Comparison of ENCODE assay signal across 22 cellular contexts in the genomic region with DNA sequence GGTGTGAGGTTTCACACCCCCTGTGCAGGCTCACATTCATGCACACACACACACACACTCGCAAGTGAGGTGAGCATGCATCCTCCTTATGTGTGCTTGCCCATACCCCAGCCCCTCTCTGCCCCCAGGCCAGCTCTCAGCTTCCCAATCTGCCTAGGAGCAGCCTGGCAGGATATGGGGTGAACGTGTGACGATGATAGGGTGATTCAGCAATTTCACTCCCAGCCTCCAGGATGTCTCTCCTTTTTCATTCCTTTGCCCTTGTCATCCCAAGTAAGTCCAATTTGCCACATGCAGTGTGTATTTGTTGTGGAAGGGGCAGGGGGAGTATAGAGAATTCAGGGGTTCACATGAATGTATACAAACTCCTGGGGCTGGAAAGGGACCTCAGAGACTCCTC. TPM values are rescaled to one million over a fixed set of nuclear protein-coding genes. Genes with fewer than 3 reads are reported as not detected.
A peak's percentile ranks its signal among the peaks of the same experiment; 100 is the strongest.
DNase-seq lines count a peak whose midpoint lies in the region; ATAC-seq, FAIRE-seq and TF ChIP-seq lines count a peak whose summit lies in the region.
"Had no signal": no experiment of that assay in that cellular context is flagged by ENCODE, and none has a peak within 500 bp of the region (broad histone marks: within the 10 kb centered on the region; RNA-seq: fewer than 3 reads in every experiment).

No MANE protein-coding gene starts in this region.

- H2AFZ ChIP-seq in astrocyte (ENCODE audit: low read depth, low read length): no peak overlapping the region
- H2AFZ ChIP-seq in H1 (ENCODE audit: low read length): no peak overlapping the region

- DNase-seq in A549 (ENCODE audit: low read depth in 1 of 2, low spot score in 1 of 2) (no peak), astrocyte (ENCODE audit: low read depth) (no peak), H1 (ENCODE audit: low read depth in 1 of 2, low spot score in 2 of 2) (no peak), DMS153 treated with DMSO at 0.1 percent for 48 hours (lab: John Stamatoyannopoulos, UW; ENCODE audit: unreplicated experiment) (no peak), left lobe of liver (ENCODE audit: low spot score) (no peak)
- DNase-seq: ACHN; BE2C; C1 segment of cervical spinal cord; CD4-positive, alpha-beta memory T cell; CD4-positive, CD25-positive, alpha-beta regulatory T cell; CD8-positive, alpha-beta memory T cell; COR-L47; DMS 273 treated with DMSO at 0.1 percent for 48 hours; DMS153; DMS79 treated with DMSO at 0.1 percent for 48 hours; GF-D8 had no signal

- H4K5ac ChIP-seq in H1 (ENCODE audit: insufficient read length, low read depth, low read length): no peak overlapping the region

- H3K4me3 Mint-ChIP-seq in astrocyte (ENCODE audit: unreplicated experiment): no peak overlapping the region
- H3K4me3 Mint-ChIP-seq: CD14-positive monocyte; CD4-positive, alpha-beta memory T cell; CD4-positive, CD25-positive, alpha-beta regulatory T cell; CD8-positive, alpha-beta memory T cell had no signal

- TF ChIP-seq POLR2A in A549 (IDR thresholded peaks at IDR 0.05; ENCODE audit: low read length) (no peak), H1 (IDR thresholded peaks at IDR 0.05; ENCODE audit: control extremely low read depth in 1 of 2, low read depth in 2 of 2, low read length in 2 of 2) (no peak)

- no peak overlapping the region for H2BK5ac ChIP-seq in H1 (ENCODE audit: low read depth, low read length)

- H4K20me1 ChIP-seq in astrocyte (ENCODE audit: insufficient read depth, low read length) (no peaks in the 10 kb centered on the region), H1 (replicated peaks in 1 of 2; ENCODE audit: control insufficient read depth in 1 of 2, insufficient read depth in 2 of 2, low read length in 2 of 2) (peaks cover 0 to 3% of the 10 kb centered on the region in 2 experiments)
- H4K20me1 ChIP-seq: BLaER1 had no signal

- no peaks in the 10 kb centered on the region for H3K9me3 ChIP-seq in A549
- no peaks in the 10 kb centered on the region for H3K9me3 ChIP-seq in astrocyte (ENCODE audit: insufficient read depth, low read depth, low read length)
- H3K9me3 ChIP-seq in H1 (ENCODE audit: insufficient read depth in 2 of 2, low read depth in 1 of 2, low read length in 1 of 2): no peaks in the 10 kb centered on the region
- H3K9me3 ChIP-seq: BE2C, BLaER1 had no signal

- CTCF ChIA-PET in A549 (lab: Yijun Ruan, JAX) (no interaction called here), H1 (lab: Charles Lee; ENCODE audit: partially characterized antibody) (no interaction called here)

- H3K27ac Mint-ChIP-seq in astrocyte (ENCODE audit: unreplicated experiment): no peak overlapping the region
- H3K27ac Mint-ChIP-seq: CD14-positive monocyte; CD4-positive, alpha-beta memory T cell; CD4-positive, CD25-positive, alpha-beta regulatory T cell; CD8-positive, alpha-beta memory T cell had no signal

- peaks cover 1% of the 10 kb centered on the region for H3K9me3 Mint-ChIP-seq in astrocyte (ENCODE audit: unreplicated experiment)
- H3K9me3 Mint-ChIP-seq: CD4-positive, alpha-beta memory T cell had no signal

- no peak overlapping the region for H3K56ac ChIP-seq in H1 (replicated peaks; ENCODE audit: insufficient read length, low read depth, low read length)

- no peak overlapping the region for H2BK120ac ChIP-seq in H1 (replicated peaks; ENCODE audit: low read depth, low read length)

- H3K27me3 Mint-ChIP-seq in astrocyte (ENCODE audit: low read depth, unreplicated experiment): peaks cover 2% of the 10 kb centered on the region
- H3K27me3 Mint-ChIP-seq: CD4-positive, CD25-positive, alpha-beta regulatory T cell had no signal

- no peak overlapping the region for H4K8ac ChIP-seq in H1 (ENCODE audit: extremely low read depth, insufficient read depth, low read length)

- no peaks in the 10 kb centered on the region for H3K36me3 Mint-ChIP-seq in astrocyte (ENCODE audit: low read depth, unreplicated experiment)
- H3K36me3 Mint-ChIP-seq: CD14-positive monocyte; CD4-positive, alpha-beta memory T cell; CD4-positive, CD25-positive, alpha-beta regulatory T cell; CD8-positive, alpha-beta memory T cell had no signal

- no peaks in the 10 kb centered on the region for H3K79me1 ChIP-seq in H1 (ENCODE audit: low read depth, low read length)

- H2BK12ac ChIP-seq in H1 (ENCODE audit: low read depth, low read length): no peak overlapping the region

- H3K14ac ChIP-seq in H1 (ENCODE audit: insufficient read length): no peak overlapping the region

- peak; percentile 68 for FAIRE-seq in A549 (lab: Jason Lieb, UNC)
- peak; percentile 56 for FAIRE-seq in astrocyte (lab: Jason Lieb, UNC)
- FAIRE-seq in H1 (lab: Jason Lieb, UNC): no peak
- FAIRE-seq: G401.6, GM12891, GM19239 had no signal

- no peaks in the 10 kb centered on the region for H3K27me3 ChIP-seq in astrocyte (ENCODE audit: insufficient read depth, low read length)
- H3K27me3 ChIP-seq in H1 (replicated peaks in 1 of 4; ENCODE audit: control insufficient read depth in 3 of 4, extremely low read depth in 1 of 4, insufficient read depth in 3 of 4, low read length in 3 of 4): no peaks in the 10 kb centered on the region
- H3K27me3 ChIP-seq: BE2C had no signal

- H3K79me2 ChIP-seq in astrocyte (ENCODE audit: insufficient read depth, low read length) (no peaks in the 10 kb centered on the region), H1 (ENCODE audit: control insufficient read depth in 1 of 2, insufficient read depth in 2 of 2, low read length in 2 of 2) (no peaks in the 10 kb centered on the region)

- H3K9ac ChIP-seq in astrocyte (ENCODE audit: low read length): no peak overlapping the region
- H3K9ac ChIP-seq in H1 (replicated peaks in 1 of 4; ENCODE audit: extremely low read depth in 1 of 4, low read depth in 3 of 4, low read length in 3 of 4): no peak overlapping the region
- H3K9ac ChIP-seq: BLaER1 had no signal

- H3K36me3 ChIP-seq in astrocyte (ENCODE audit: insufficient read depth, low read length) (no peaks in the 10 kb centered on the region), H1 (ENCODE audit: control insufficient read depth in 2 of 4, insufficient read depth in 4 of 4, low read length in 3 of 4) (no peaks in the 10 kb centered on the region)
- H3K36me3 ChIP-seq: BE2C, BLaER1 had no signal

- H3K23ac ChIP-seq in H1 (ENCODE audit: insufficient read length): no peak overlapping the region

- POLR2A ChIA-PET in A549 (lab: Yijun Ruan, JAX): no interaction called here
- POLR2A ChIA-PET in H1 (lab: Charles Lee; ENCODE audit: partially characterized antibody): no interaction called here

- H3K18ac ChIP-seq in H1 (ENCODE audit: extremely low read depth, low read length): no peak overlapping the region

- no peak overlapping the region for H2BK15ac ChIP-seq in H1 (ENCODE audit: low read length)

- 86% methylated on average over 3 of the region's 3 CpGs for WGBS in A549 (ENCODE audit: missing lambda C conversion rate)
- WGBS in H1 (ENCODE audit: extremely low coverage in 1 of 2, insufficient coverage in 1 of 2, insufficient read length in 1 of 2, insufficient replicate concordance in 2 of 2, low coverage in 1 of 2, low lambda C conversion rate in 2 of 2, missing lambda C conversion rate in 1 of 2), 2 experiments: 80% methylated on average over 1 of the region's 3 CpGs; no CpG with 5 or more reads in 1 of the 2 experiments

- H3K27ac ChIP-seq in A549 (peak overlapping the region in 1 of 2 experiments; percentile 17; a peak in 1 of 6 replicates), astrocyte (ENCODE audit: low read depth, low read length) (no peak overlapping the region), H1 (ENCODE audit: low read depth, low read length) (no peak overlapping the region)
- H3K27ac ChIP-seq: 22Rv1, BLaER1 had no signal

- no peaks in the 10 kb centered on the region for H3K4me1 ChIP-seq in A549
- H3K4me1 ChIP-seq in astrocyte (ENCODE audit: insufficient read depth, low read length): no peaks in the 10 kb centered on the region
- peaks cover 0 to 1% (median under 1%) of the 10 kb centered on the region in 4 experiments; a peak in 2 of 7 replicates for H3K4me1 ChIP-seq in H1 (replicated peaks in 1 of 4; ENCODE audit: control insufficient read depth in 3 of 4, insufficient read depth in 4 of 4, low read length in 3 of 4)
- H3K4me1 ChIP-seq: BE2C, BLaER1 had no signal

- H3K4ac ChIP-seq in H1 (replicated peaks; ENCODE audit: insufficient read length, low read depth, low read length): no peak overlapping the region

- TF ChIP-seq CTCF in A549 (IDR thresholded peaks at IDR 0.05) (no peak), astrocyte (IDR thresholded peaks at IDR 0.05; ENCODE audit: insufficient read depth, low read depth, low read length) (no peak), H1 (IDR thresholded peaks at IDR 0.05; ENCODE audit: control extremely low read depth in 1 of 3, insufficient read depth in 1 of 3, low read depth in 1 of 3, low read length in 3 of 3) (no peak)

- H3K4me3 ChIP-seq in A549: no peak overlapping the region
- H3K4me3 ChIP-seq in astrocyte (ENCODE audit: insufficient read depth, low read depth, low read length): no peak overlapping the region
- H3K4me3 ChIP-seq in H1 (ENCODE audit: extremely low read depth in 1 of 4, insufficient read depth in 2 of 4, low read depth in 3 of 4, low read length in 4 of 4): no peak overlapping the region
- H3K4me3 ChIP-seq: BLaER1 had no signal

- 0 out of 2 replicates have a peak overlapping the region, but pooled peaks have one; percentile 24 for H2AK5ac ChIP-seq in H1 (ENCODE audit: low read depth, low read length)

- no peak overlapping the region for H4K91ac ChIP-seq in H1 (replicated peaks; ENCODE audit: insufficient read length, low read length)

- no peak for ATAC-seq in A549
- no peak for ATAC-seq in left lobe of liver

- no peak for TF ChIP-seq RAD21 in A549 (conservative IDR thresholded peaks at IDR 0.05 in 1 of 2, IDR thresholded peaks at IDR 0.05 in 1 of 2)
- no peak for TF ChIP-seq RAD21 in H1 (IDR thresholded peaks at IDR 0.05 in 1 of 2, conservative IDR thresholded peaks at IDR 0.05 in 1 of 2; ENCODE audit: low read depth in 2 of 2, low read length in 2 of 2)

- no peak overlapping the region for H2BK20ac ChIP-seq in H1 (ENCODE audit: low read length)

- TF ChIP-seq EP300 in A549 (IDR thresholded peaks at IDR 0.05): no peak
- no peak for TF ChIP-seq EP300 in H1 (IDR thresholded peaks at IDR 0.05; ENCODE audit: borderline replicate concordance in 1 of 2, low read depth in 2 of 2, low read length in 2 of 2)

- H3K4me2 ChIP-seq in A549: no peak overlapping the region
- H3K4me2 ChIP-seq in astrocyte (ENCODE audit: low read length): no peak overlapping the region
- no peak overlapping the region for H3K4me2 ChIP-seq in H1 (ENCODE audit: insufficient read depth in 1 of 2, low read depth in 2 of 2, low read length in 2 of 2)
- H3K4me2 ChIP-seq: BLaER1 had no signal

- H3K23me2 ChIP-seq in H1 (ENCODE audit: low read depth, low read length): peaks cover 13% of the 10 kb centered on the region; the same call in 1 of the 2 replicates

- peaks cover 8% of the 10 kb centered on the region for H3K4me1 Mint-ChIP-seq in astrocyte (ENCODE audit: low read depth, unreplicated experiment)
- H3K4me1 Mint-ChIP-seq: CD4-positive, CD25-positive, alpha-beta regulatory T cell; CD8-positive, alpha-beta memory T cell had no signal

RNA-seq across cellular contexts. Expression of gene STARD8, which starts 7.2 kb away (rescaled TPM):
- polyA plus RNA-seq in A549 (2011; rRNA removed) (1.6 and 1.9 TPM in 2 replicates), A549 (2017; fragmentation: RNase III; extraction: RNeasy Plus Mini Kit Qiagen cat#74134 plus additional on column Dnase treatment) (1.2 to 1.7 TPM (median 1.5 TPM) in 3 replicates), H1 (2011; rRNA removed) (1.8 and 2.8 TPM in 2 replicates)
- 0.91 and 1.4 TPM in 2 replicates for polyA plus RNA-seq in A549 (2012; cell fraction: cytosol; rRNA removed)
- polyA plus RNA-seq in A549 (2012; cell fraction: nucleus; rRNA removed): 2.6 and 3.2 TPM in 2 replicates
- 2.7 and 4.4 TPM in 2 replicates for polyA minus RNA-seq in A549 (2011; rRNA and poly(A)+ RNA removed)
- total RNA-seq in astrocyte (1.0 and 1.3 TPM in 2 replicates), left lobe of liver (10.6 TPM)
- total RNA-seq in H1 (2021; fragmentation: NEBNext Ultra II Directional; extraction: Animal tissue kit (Norgen Biotek cat#: 25700)): 3.0 and 3.8 TPM in 2 replicates
- polyA plus RNA-seq in H1 (2011; cell fraction: cytosol; rRNA removed): 2.4 TPM
- polyA plus RNA-seq in H1 (2011; cell fraction: nucleus; rRNA removed): 4.4 TPM
- polyA plus RNA-seq in H1 (2012, experiment 1 of 2): 1.5 to 2.0 TPM (median 1.7 TPM) in 4 replicates
- 1.8 TPM for polyA plus RNA-seq in H1 (2012, experiment 2 of 2)
- polyA plus RNA-seq in H1 (2013, experiment 1 of 2): 2.2 TPM
- polyA plus RNA-seq in H1 (2013, experiment 2 of 2): 2.2 TPM
- 2.3 and 3.0 TPM in 2 replicates for polyA minus RNA-seq in H1 (2011; rRNA and poly(A)+ RNA removed)
- 2.6 TPM for polyA minus RNA-seq in H1 (2011; cell fraction: cytosol; rRNA and poly(A)+ RNA removed)
- polyA minus RNA-seq in H1 (2011; cell fraction: nucleus; rRNA and poly(A)+ RNA removed): 2.9 TPM
- polyA plus RNA-seq: CD8-positive, alpha-beta memory T cell had no signal

Comparison
In these comparisons a context has a peak if more than half of its experiments do, and no peak if none do; other contexts are left out.
1. Of the 18 proteins assayed by ChIP-seq in both H1 and A549: peak only in H1: none; only in A549: MAFK; in both: none; in neither: 17.